Comparison of ENCODE assay signal across 8 cellular contexts in genomic region chr20:44582321-44583025, GRCh38. TPM values are rescaled to one million over a fixed set of nuclear protein-coding genes. Genes with fewer than 3 reads are reported as not detected.
A peak's percentile ranks its signal among the peaks of the same experiment; 100 is the strongest.
DNase-seq lines count a peak whose midpoint lies in the region; ATAC-seq and TF ChIP-seq lines count a peak whose summit lies in the region.

TSS of gene PKIG (plus strand) at chr20:44582579. CDS start at chr20:44614557, 31,978 bp downstream.

- ATAC-seq in GM18505 (IDR thresholded peaks at IDR 0.05; ENCODE audit: unreplicated experiment), result no peak
- no peak for ATAC-seq in GM21619 (IDR thresholded peaks at IDR 0.05; ENCODE audit: unreplicated experiment)
- ATAC-seq in HG03565 (IDR thresholded peaks at IDR 0.05; ENCODE audit: unreplicated experiment), result no peak
- ATAC-seq in GM21576 (IDR thresholded peaks at IDR 0.05; ENCODE audit: unreplicated experiment), result no peak

- no peak for TF ChIP-seq POLR2A in stomach (IDR thresholded peaks at IDR 0.05)
- TF ChIP-seq POLR2A in GM18505 (IDR thresholded peaks at IDR 0.05; ENCODE audit: borderline replicate concordance, extremely low read depth, insufficient read depth, insufficient read length), result no peak

- no peaks in the 10 kb centered on the region for H3K9me3 ChIP-seq in stomach

- peaks cover 14 to 58% (median 42%) of the 10 kb centered on the region in 4 donors for H3K4me1 ChIP-seq in stomach

- H3K36me3 ChIP-seq in stomach, result no peaks in the 10 kb centered on the region

- DNase-seq in HEK293T (ENCODE audit: extremely low spot score) (peak; percentile 30), amniotic stem cell (lab: John Stamatoyannopoulos, UW) (peak; percentile 41), iPS-NIHi7 (ENCODE audit: extremely low spot score) (peak; percentile 16), stomach (no peak)

- 43 to 70% (median 64%) methylated on average over 6 of the region's 6 CpGs for WGBS in stomach, 5 donors

- H3K27ac ChIP-seq in stomach, result peak within 1 kb of the TSS; percentile 73 to 87 (median 81)

- POLR2A ChIA-PET in HEK293T (lab: Yijun Ruan, JAX), result interaction anchor here (0.8 kb wide), 1 partner anchor 16 kb away, joined by 3 read pairs; no protein-coding TSS in a partner anchor

- CTCF ChIA-PET in HEK293T (lab: Yijun Ruan, JAX), result interaction anchor here (0.6 kb wide), 1 partner anchor 12 kb away, joined by 4 read pairs; no protein-coding TSS in a partner anchor

- H3K4me3 ChIP-seq in stomach, result peak within 1 kb of the TSS; percentile 36 to 44 (median 40)

- TF ChIP-seq CTCF in stomach (IDR thresholded peaks at IDR 0.05), result no peak

- intact Hi-C loops in stomach (cut with DNase I; ENCODE audit: low total_unique reads), result no loop called here

- H3K27me3 ChIP-seq in stomach, result no peaks in the 10 kb centered on the region

- no peak for TF ChIP-seq EP300 in stomach (IDR thresholded peaks at IDR 0.05)

TF ChIP-seq in HEK293T, 16 proteins besides CTCF, POLR2A, EP300 and RAD21:
- TF ChIP-seq NFRKB (IDR thresholded peaks at IDR 0.05) (no peak), BHLHE40 (IDR thresholded peaks at IDR 0.05; ENCODE audit: borderline replicate concordance) (no peak), FOXK2 (IDR thresholded peaks at IDR 0.05) (no peak), ZNF384 (IDR thresholded peaks at IDR 0.05) (no peak), SP1 (IDR thresholded peaks at IDR 0.05) (no peak), FOXM1 (IDR thresholded peaks at IDR 0.05; ENCODE audit: borderline replicate concordance) (no peak), PKNOX1 (IDR thresholded peaks at IDR 0.05) (no peak), FOXA1 (IDR thresholded peaks at IDR 0.05) (no peak), L3MBTL2 (conservative IDR thresholded peaks at IDR 0.05) (no peak), LEF1 (IDR thresholded peaks at IDR 0.05; ENCODE audit: borderline replicate concordance) (no peak), ARNT (IDR thresholded peaks at IDR 0.05) (no peak), SUZ12 (IDR thresholded peaks at IDR 0.05) (no peak), CTBP1 (IDR thresholded peaks at IDR 0.05; ENCODE audit: borderline replicate concordance) (no peak), HDGF (IDR thresholded peaks at IDR 0.05; ENCODE audit: borderline replicate concordance) (no peak), TARDBP (IDR thresholded peaks at IDR 0.05) (no peak)

RNA-seq across cellular contexts. Expression of gene PKIG, which starts in this region (rescaled TPM):
- total RNA-seq in stomach, result 100 to 1,000 TPM in 1 of 5 donors, 10 to 100 TPM in 4; 17.4 to 113 (median 41.7) TPM
- polyA plus RNA-seq in stomach, result 100 to 1,000 TPM in 1 of 3 donors, 10 to 100 TPM in 2; 52.0 to 124 (median 86.9) TPM
